In genomic region chr15:43370975-43371974, GRCh38 we compare ENCODE assay signal across 8 cellular contexts. TPM values are rescaled to one million over a fixed set of nuclear protein-coding genes. Genes with fewer than 3 reads are reported as not detected.
DNase-seq lines count a peak whose midpoint lies in the region; ATAC-seq and TF ChIP-seq lines count a peak whose summit lies in the region.

TSS of gene TUBGCP4 (plus strand) at chr15:43371101. CDS start at chr15:43371355, 254 bp downstream.
TSS of gene ZSCAN29 (minus strand) at chr15:43371043. CDS start at chr15:43369913, 1,130 bp downstream.

- H3K4me1 ChIP-seq in DOHH2 (ENCODE audit: control insufficient read depth, low read length): peaks cover 42% of the 10 kb centered on the region
- H3K4me1 ChIP-seq in SJCRH30: peaks cover 11% of the 10 kb centered on the region
- H3K4me1 ChIP-seq in gastroesophageal sphincter: peaks cover 0 to 45% (median 14%) of the 10 kb centered on the region in 3 donors
- H3K4me1 ChIP-seq in neutrophil (ENCODE audit: control insufficient read depth in 1 of 2, insufficient read depth in 1 of 2, low read depth in 1 of 2, low read length in 1 of 2): peaks cover 14 to 15% of the 10 kb centered on the region in 2 experiments

- DNase-seq in LNCaP clone FGC (ENCODE audit: low read depth): no peak
- DNase-seq in SJCRH30: peak; percentile 89 to 92
- DNase-seq in activated gamma-delta T cell treated with anti-CD3 and anti-CD28 coated beads, Interleukin-2, amount 50 U/mL, for 16 hours (ENCODE audit: low read depth): peak; percentile 65
- peak in 46 of 49 donors; percentile 28 to 87 (median 72) for DNase-seq in substantia nigra (lab: John Stamatoyannopoulos, UW)

- peak; percentile 36 to 39 for TF ChIP-seq POLR2A in gastroesophageal sphincter (IDR thresholded peaks at IDR 0.05)

- 13 to 18% methylated on average over 6 to 10 of the region's 66 CpGs for WGBS in gastroesophageal sphincter (ENCODE audit: low coverage in 1 of 2), 2 donors

- H3K4me3 ChIP-seq in DOHH2 (ENCODE audit: low read length) (peak within 1 kb of the TSS; percentile 94), LNCaP clone FGC (ENCODE audit: low read depth, low read length) (peak within 1 kb of the TSS; percentile 73), SJCRH30 (peak within 1 kb of the TSS; percentile 91), gastroesophageal sphincter (peak within 1 kb of the TSS; percentile 78 to 90), neutrophil (ENCODE audit: low read depth in 1 of 2, low read length in 1 of 2) (peak within 1 kb of the TSS; percentile 85 to 95)

- peaks cover 9% of the 10 kb centered on the region; the same call in 1 of the 2 replicates for H3F3A ChIP-seq in DOHH2 (ENCODE audit: control insufficient read depth, insufficient read depth)

- TF ChIP-seq EP300 in gastroesophageal sphincter (IDR thresholded peaks at IDR 0.05): no peak

- ATAC-seq in GM21786 (IDR thresholded peaks at IDR 0.05; ENCODE audit: unreplicated experiment) (peak; percentile 71), gastroesophageal sphincter (peak; percentile 93)

- H3K27me3 ChIP-seq in DOHH2 (ENCODE audit: control insufficient read depth, low read length) (no peaks in the 10 kb centered on the region), SJCRH30 (no peaks in the 10 kb centered on the region), gastroesophageal sphincter (no peaks in the 10 kb centered on the region), neutrophil (no peaks in the 10 kb centered on the region)

- H3K36me3 ChIP-seq in DOHH2 (ENCODE audit: control insufficient read depth, low read length) (peaks cover 51% of the 10 kb centered on the region), SJCRH30 (peaks cover 12% of the 10 kb centered on the region), gastroesophageal sphincter (peaks cover 0 to 20% of the 10 kb centered on the region in 2 donors), neutrophil (peaks cover 12% of the 10 kb centered on the region)

- peaks cover 81% of the 10 kb centered on the region for H3K79me2 ChIP-seq in DOHH2 (ENCODE audit: control insufficient read depth, low read length)

- H3K27ac ChIP-seq in DOHH2 (ENCODE audit: low read depth, low read length): peak within 1 kb of the TSS; percentile 48
- H3K27ac ChIP-seq in SJCRH30: peak within 1 kb of the TSS; percentile 54
- peak within 1 kb of the TSS; percentile 45 to 85 (median 77) for H3K27ac ChIP-seq in gastroesophageal sphincter
- H3K27ac ChIP-seq in neutrophil: peak within 1 kb of the TSS; percentile 60
- H3K27ac ChIP-seq in substantia nigra (ENCODE audit: low read depth, low read length, poor library complexity, severe bottlenecking): peak within 1 kb of the TSS; percentile 65

- no peaks in the 10 kb centered on the region for H3K9me3 ChIP-seq in DOHH2 (ENCODE audit: control insufficient read depth, insufficient read depth, low read length)
- H3K9me3 ChIP-seq in SJCRH30 (replicated peaks): no peaks in the 10 kb centered on the region
- no peaks in the 10 kb centered on the region for H3K9me3 ChIP-seq in gastroesophageal sphincter
- H3K9me3 ChIP-seq in neutrophil: no peaks in the 10 kb centered on the region

- TF ChIP-seq CTCF in DOHH2 (IDR thresholded peaks at IDR 0.05; ENCODE audit: low read depth, low read length, poor library complexity, severe bottlenecking): peak; percentile 76
- peak; percentile 39 for TF ChIP-seq CTCF in LNCaP clone FGC (IDR thresholded peaks at IDR 0.05; ENCODE audit: control insufficient read depth, extremely low read depth, insufficient read depth)
- peak in 1 of 4 experiments; percentile 41 for TF ChIP-seq CTCF in gastroesophageal sphincter (IDR thresholded peaks at IDR 0.05)
- peak; percentile 14 for TF ChIP-seq CTCF in neutrophil (IDR thresholded peaks at IDR 0.05)

- H4K20me1 ChIP-seq in DOHH2 (ENCODE audit: control insufficient read depth, insufficient read depth, low read depth, low read length): peaks cover 7% of the 10 kb centered on the region; the same call in 1 of the 2 replicates

- H3K9me2 ChIP-seq in DOHH2 (replicated peaks; ENCODE audit: control insufficient read depth, low read length): no peaks in the 10 kb centered on the region

- peak within 1 kb of the TSS; percentile 94 for H3K4me2 ChIP-seq in DOHH2 (ENCODE audit: low read length)

RNA-seq across cellular contexts. Expression of gene TUBGCP4, which starts in this region (rescaled TPM):
- total RNA-seq in SJCRH30 (2014; rRNA removed; shearing (Covaris generic)): 16.2 and 20.3 TPM in 2 replicates
- 10 to 100 TPM; 11.3 to 26.0 (median 14.2) TPM for total RNA-seq in gastroesophageal sphincter

RNA-seq across cellular contexts. Expression of gene ZSCAN29, which starts in this region (rescaled TPM):
- total RNA-seq in SJCRH30 (2014; rRNA removed; shearing (Covaris generic)): 27.8 and 30.8 TPM in 2 replicates
- total RNA-seq in gastroesophageal sphincter: 10 to 100 TPM; 18.0 to 30.7 (median 22.3) TPM
